17 cellular contexts compared by ENCODE assay signal in genomic region chr9:89810434-89810833, GRCh38.
DNase-seq lines count a peak whose midpoint lies in the region; ATAC-seq and TF ChIP-seq lines count a peak whose summit lies in the region.
"Had no signal": no experiment of that assay in that cellular context is flagged by ENCODE, and none has a peak within 500 bp of the region (broad histone marks: within the 10 kb centered on the region; RNA-seq: fewer than 3 reads in every experiment).

No MANE protein-coding gene starts in this region.

- POLR2A ChIA-PET in activated CD4-positive, alpha-beta T cell treated with anti-CD3 and anti-CD28 coated beads for 36 hours (lab: Charles Lee) = no interaction called here

- TF ChIP-seq CTCF in body of pancreas (IDR thresholded peaks at IDR 0.05) = no peak
- no peak for TF ChIP-seq CTCF in nephron (IDR thresholded peaks at IDR 0.05; ENCODE audit: unreplicated experiment in 3 of 3)
- no peak for TF ChIP-seq CTCF in esophagus muscularis mucosa (IDR thresholded peaks at IDR 0.05)

- peak overlapping the region; percentile 6 to 39 (median 21) for H3K27ac Mint-ChIP-seq in nephron
- no peak overlapping the region for H3K27ac Mint-ChIP-seq in activated CD4-positive, alpha-beta T cell treated with anti-CD3 and anti-CD28 coated beads for 36 hours

- WGBS in body of pancreas, 2 donors = 31 to 56% methylated on average over 7 of the region's 7 CpGs
- WGBS in esophagus muscularis mucosa = 69% methylated on average over 7 of the region's 7 CpGs

- CTCF ChIA-PET in activated CD4-positive, alpha-beta T cell treated with anti-CD3 and anti-CD28 coated beads for 36 hours (lab: Charles Lee) = no interaction called here

- H3K36me3 Mint-ChIP-seq in nephron (ENCODE audit: low read depth) = no peaks in the 10 kb centered on the region
- H3K36me3 Mint-ChIP-seq in activated CD4-positive, alpha-beta T cell treated with anti-CD3 and anti-CD28 coated beads for 36 hours (ENCODE audit: low read depth) = no peaks in the 10 kb centered on the region
- H3K36me3 Mint-ChIP-seq: activated naive CD4-positive, alpha-beta T cell treated with anti-CD3 and anti-CD28 coated beads, Interleukin-2, amount 50 U/mL, for 24 hours had no signal

- H3K4me3 ChIP-seq in body of pancreas = no peak overlapping the region
- H3K4me3 ChIP-seq in esophagus muscularis mucosa = no peak overlapping the region
- no peak overlapping the region for H3K4me3 ChIP-seq in H7 (ENCODE audit: insufficient read depth, low read depth, low read length)
- H3K4me3 ChIP-seq: BLaER1 had no signal

- TF ChIP-seq EP300 in esophagus muscularis mucosa (IDR thresholded peaks at IDR 0.05) = no peak

- no peaks in the 10 kb centered on the region for H3K9me3 Mint-ChIP-seq in nephron
- no peaks in the 10 kb centered on the region for H3K9me3 Mint-ChIP-seq in activated CD4-positive, alpha-beta T cell treated with anti-CD3 and anti-CD28 coated beads for 36 hours (ENCODE audit: low read depth)
- H3K9me3 Mint-ChIP-seq: activated naive CD4-positive, alpha-beta T cell treated with anti-CD3 and anti-CD28 coated beads, Interleukin-2, amount 50 U/mL, for 24 hours had no signal

- peaks cover 47% of the 10 kb centered on the region for H3K27me3 Mint-ChIP-seq in nephron (ENCODE audit: low read depth)
- H3K27me3 Mint-ChIP-seq in activated CD4-positive, alpha-beta T cell treated with anti-CD3 and anti-CD28 coated beads for 36 hours = no peaks in the 10 kb centered on the region
- H3K27me3 Mint-ChIP-seq: activated naive CD4-positive, alpha-beta T cell treated with anti-CD3 and anti-CD28 coated beads, Interleukin-2, amount 50 U/mL, for 24 hours had no signal

- DNase-seq in D341Med (ENCODE audit: low spot score) (peak; percentile 13), NCI-H1092 treated with DMSO at 0.1 percent for 48 hours (lab: John Stamatoyannopoulos, UW) (peak; percentile 56), body of pancreas (no peak), esophagus muscularis mucosa (ENCODE audit: extremely low spot score) (no peak), H7 (no peak), GF-D8 (lab: John Stamatoyannopoulos, UW) (no peak)
- no peak for DNase-seq in activated CD4-positive, alpha-beta T cell treated with anti-CD3 and anti-CD28 coated beads for 36 hours
- DNase-seq: activated CD8-positive, alpha-beta memory T cell treated with anti-CD3 and anti-CD28 coated beads, Interleukin-2, amount 50 U/mL, for 48 hours; central memory CD4-positive, alpha-beta T cell; islet precursor cell; Kasumi-1; NCI-H446; T-helper 1 cell had no signal

- H3K27ac ChIP-seq in body of pancreas = no peak overlapping the region
- no peak overlapping the region for H3K27ac ChIP-seq in esophagus muscularis mucosa (replicated peaks in 1 of 4)
- H3K27ac ChIP-seq: BLaER1 had no signal

- intact Hi-C loops in body of pancreas (cut with DNase I) = no loop called here
- intact Hi-C loops in esophagus muscularis mucosa (cut with DNase I) = no loop called here
- intact Hi-C loops in activated CD4-positive, alpha-beta T cell treated with anti-CD3 and anti-CD28 coated beads for 36 hours (cut with DNase I, micrococcal nuclease) = no loop called here

- H3K27me3 ChIP-seq in body of pancreas (no peaks in the 10 kb centered on the region), esophagus muscularis mucosa (peaks cover 0 to 4% (median 0%) of the 10 kb centered on the region in 4 donors), H7 (ENCODE audit: control insufficient read depth, insufficient read depth, low read length) (no peaks in the 10 kb centered on the region)
- H3K27me3 ChIP-seq: BLaER1 had no signal

- H3K4me3 Mint-ChIP-seq in nephron = no peak overlapping the region
- no peak overlapping the region for H3K4me3 Mint-ChIP-seq in activated CD4-positive, alpha-beta T cell treated with anti-CD3 and anti-CD28 coated beads for 36 hours
- H3K4me3 Mint-ChIP-seq: activated naive CD4-positive, alpha-beta T cell treated with anti-CD3 and anti-CD28 coated beads, Interleukin-2, amount 50 U/mL, for 24 hours had no signal

- H3K4me1 ChIP-seq in body of pancreas = no peaks in the 10 kb centered on the region
- peaks cover 0 to 14% (median 6%) of the 10 kb centered on the region in 4 donors for H3K4me1 ChIP-seq in esophagus muscularis mucosa

- H3K9me3 ChIP-seq in body of pancreas (no peaks in the 10 kb centered on the region), esophagus muscularis mucosa (no peaks in the 10 kb centered on the region)
- H3K9me3 ChIP-seq: BLaER1 had no signal

- H3K36me3 ChIP-seq in body of pancreas (replicated peaks in 1 of 2; ENCODE audit: insufficient read depth in 1 of 2, low read depth in 2 of 2) = no peaks in the 10 kb centered on the region
- no peaks in the 10 kb centered on the region for H3K36me3 ChIP-seq in esophagus muscularis mucosa
- no peaks in the 10 kb centered on the region for H3K36me3 ChIP-seq in H7 (replicated peaks; ENCODE audit: control insufficient read depth, insufficient read depth, low read length)
- H3K36me3 ChIP-seq: BLaER1 had no signal

- TF ChIP-seq POLR2A in body of pancreas (IDR thresholded peaks at IDR 0.05) (no peak), esophagus muscularis mucosa (IDR thresholded peaks at IDR 0.05; ENCODE audit: low read depth) (no peak)

- peak; percentile 60 for ATAC-seq in body of pancreas
- ATAC-seq in activated CD4-positive, alpha-beta T cell treated with anti-CD3 and anti-CD28 coated beads for 36 hours = no peak
- ATAC-seq: Panc1 had no signal

- H3K4me1 Mint-ChIP-seq in nephron = peaks cover 79% of the 10 kb centered on the region
- peaks cover 7% of the 10 kb centered on the region for H3K4me1 Mint-ChIP-seq in activated CD4-positive, alpha-beta T cell treated with anti-CD3 and anti-CD28 coated beads for 36 hours

Comparison
In these comparisons a context has a peak if more than half of its experiments do, and no peak if none do; other contexts are left out.
1. DNase-seq: peak in D341Med (single experiment) and NCI-H1092 treated with DMSO at 0.1 percent for 48 hours (single experiment); none in body of pancreas (0 of 4), esophagus muscularis mucosa (single experiment), H7 (single experiment), activated CD4-positive, alpha-beta T cell treated with anti-CD3 and anti-CD28 coated beads for 36 hours (single experiment) and GF-D8 (single experiment).